ENCODE assay signal across 1 cellular context in the genomic region with DNA sequence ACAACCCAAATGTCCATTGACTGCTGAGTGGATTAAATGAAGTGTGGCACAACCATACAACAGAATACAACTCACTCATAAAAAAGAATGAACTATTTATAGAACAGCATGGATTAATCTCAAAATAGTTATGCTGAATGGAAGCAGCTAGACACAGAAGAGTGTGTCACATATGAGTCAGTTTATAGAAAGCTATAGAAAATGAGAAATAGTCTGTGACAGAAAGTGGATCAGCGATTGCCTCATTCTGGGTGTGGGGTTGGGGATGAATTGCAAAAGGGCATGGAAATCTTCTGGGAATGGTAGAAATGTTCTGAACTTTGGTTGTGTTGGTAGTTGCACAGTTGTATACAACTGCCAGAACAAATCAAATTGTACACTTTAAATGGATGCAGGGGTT.
TF ChIP-seq lines count a peak whose summit lies in the region.

No MANE protein-coding gene starts in this region.

TF ChIP-seq in K562, 482 proteins besides CTCF, POLR2A, EP300 and RAD21:
- TF ChIP-seq FOSL1 (tag; conservative IDR thresholded peaks at IDR 0.05) (0 out of 2 replicates have a peak, but pooled peaks have one; percentile 18), ZNF717 (CRISPR knock-in tag; IDR thresholded peaks at IDR 0.05) (no peak), ZNF766 (CRISPR knock-in tag; conservative IDR thresholded peaks at IDR 0.05) (no peak)
